ENCODE assay signal across 8 cellular contexts in the genomic region with DNA sequence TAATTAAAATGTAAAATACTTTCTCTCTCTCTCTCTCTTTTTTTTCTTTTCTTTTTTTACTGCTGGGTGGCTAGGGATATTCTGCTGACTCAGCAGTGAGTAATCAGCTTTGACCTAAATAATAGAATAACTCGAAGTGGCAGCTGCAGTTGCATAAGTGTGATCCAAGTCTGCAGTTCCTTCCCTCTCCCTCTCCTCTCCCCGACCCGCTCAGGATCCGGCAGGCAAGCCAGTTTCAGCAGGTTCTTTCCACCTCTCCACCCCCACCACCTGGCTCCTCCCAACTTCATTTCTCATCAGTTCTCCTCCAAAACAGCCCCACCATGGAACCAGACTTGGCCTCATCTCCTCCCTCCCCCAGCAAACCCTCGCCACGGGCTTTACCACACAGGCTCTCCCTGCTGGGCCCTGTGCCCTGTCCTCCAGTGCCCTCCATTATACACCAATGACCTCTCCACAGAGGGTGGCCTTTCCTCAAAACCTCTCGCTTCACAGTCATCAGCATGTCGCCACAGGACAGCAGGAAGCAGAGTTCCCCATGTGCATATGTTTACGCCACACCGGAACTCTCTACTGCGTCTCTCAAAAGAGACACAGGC.
DNase-seq lines count a peak whose midpoint lies in the region; ATAC-seq lines count a peak whose summit lies in the region.

No MANE protein-coding gene starts in this region.

- DNase-seq in DMS53 (lab: John Stamatoyannopoulos, UW) (peak; percentile 44), DMS53 treated with DMSO at 0.1 percent for 48 hours (lab: John Stamatoyannopoulos, UW; ENCODE audit: unreplicated experiment) (no peak), brain pericyte (ENCODE audit: low read depth, low spot score) (peak; percentile 73), iPS-NIHi7 (ENCODE audit: extremely low spot score) (peak; percentile 77), smooth muscle cell of the brain vasculature (ENCODE audit: low read depth, low spot score) (peak; percentile 79)

- no peak for ATAC-seq in GM18867 (IDR thresholded peaks at IDR 0.05; ENCODE audit: unreplicated experiment)
- ATAC-seq in GM21526 (IDR thresholded peaks at IDR 0.05; ENCODE audit: low FRiP score, unreplicated experiment): no peak
- ATAC-seq in GM19324 (IDR thresholded peaks at IDR 0.05; ENCODE audit: low FRiP score, unreplicated experiment): no peak
